ENCODE assay signal across 1 cellular context in genomic region chr3:101778385-101779046, GRCh38.
TF ChIP-seq lines count a peak whose summit lies in the region.

No MANE protein-coding gene starts in this region.

TF ChIP-seq in HCT116, 20 proteins besides CTCF, POLR2A, EP300 and RAD21 (continued from another document):
- TF ChIP-seq ATF3 (IDR thresholded peaks at IDR 0.05) (no peak), ZFX (IDR thresholded peaks at IDR 0.05) (no peak), POLR2AphosphoS5 (IDR thresholded peaks at IDR 0.05; ENCODE audit: low read depth, low read length) (no peak), ZNF274 (IDR thresholded peaks at IDR 0.05; ENCODE audit: low read depth, low read length) (no peak), FOSL1 (IDR thresholded peaks at IDR 0.05; ENCODE audit: low read depth) (no peak), JUND (IDR thresholded peaks at IDR 0.05) (no peak), SP1 (IDR thresholded peaks at IDR 0.05; ENCODE audit: low read depth) (no peak)
